ENCODE assay signal across 8 cellular contexts in the genomic region with DNA sequence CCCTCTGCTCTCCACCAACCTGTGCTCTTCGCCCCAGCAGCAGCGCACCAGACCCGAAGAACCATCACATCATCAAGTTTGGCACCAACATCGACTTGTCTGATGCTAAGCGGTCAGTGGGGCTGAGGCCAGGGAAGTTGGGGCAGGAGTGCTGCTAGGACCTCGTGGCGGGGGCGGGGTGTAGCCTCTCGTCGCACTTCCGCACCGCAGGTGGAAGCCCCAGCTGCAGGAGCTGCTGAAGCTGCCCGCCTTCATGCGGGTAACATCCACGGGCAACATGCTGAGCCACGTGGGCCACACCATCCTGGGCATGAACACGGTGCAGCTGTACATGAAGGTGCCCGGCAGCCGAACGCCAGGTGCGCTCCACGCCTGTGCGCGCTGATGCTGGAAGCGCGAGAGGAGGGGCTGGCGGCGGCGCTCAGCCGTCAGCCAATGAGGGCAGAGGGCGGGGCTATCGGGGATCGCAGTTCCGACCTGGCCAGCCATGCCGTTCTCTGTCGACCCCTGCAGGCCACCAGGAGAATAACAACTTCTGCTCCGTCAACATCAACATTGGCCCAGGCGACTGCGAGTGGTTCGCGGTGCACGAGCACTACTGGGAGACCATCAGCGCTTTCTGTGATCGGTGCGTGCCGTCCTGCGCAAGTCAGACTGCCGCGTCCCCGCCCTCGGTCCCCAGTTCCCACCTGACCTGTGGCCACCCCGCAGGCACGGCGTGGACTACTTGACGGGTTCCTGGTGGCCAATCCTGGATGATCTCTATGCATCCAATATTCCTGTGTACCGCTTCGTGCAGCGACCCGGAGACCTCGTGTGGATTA. TPM values are rescaled to one million over a fixed set of nuclear protein-coding genes. Genes with fewer than 3 reads are reported as not detected.
A peak's percentile ranks its signal among the peaks of the same experiment; 100 is the strongest.
DNase-seq lines count a peak whose midpoint lies in the region; ATAC-seq and TF ChIP-seq lines count a peak whose summit lies in the region.

No MANE protein-coding gene starts in this region.

- no peaks in the 10 kb centered on the region for H3K9me3 ChIP-seq in colonic mucosa

- H3K4me3 ChIP-seq in colonic mucosa, result no peak overlapping the region

- peak; percentile 57 for ATAC-seq in GM18873 (IDR thresholded peaks at IDR 0.05; ENCODE audit: low FRiP score, unreplicated experiment)
- ATAC-seq in HG03139 (IDR thresholded peaks at IDR 0.05; ENCODE audit: unreplicated experiment), result peak; percentile 64
- ATAC-seq in left lobe of liver, result peak; percentile 88

- TF ChIP-seq CTCF in colonic mucosa (IDR thresholded peaks at IDR 0.05), result peak; percentile 94

- peaks cover 20% of the 10 kb centered on the region for H3K36me3 ChIP-seq in colonic mucosa

- H3K27ac ChIP-seq in colonic mucosa, result no peak overlapping the region

- H3K9ac ChIP-seq in colonic mucosa (ENCODE audit: low read depth in 2 of 2, low read length in 2 of 2), result peak overlapping the region; percentile 8 to 19

- peaks cover 9% of the 10 kb centered on the region for H3K4me1 ChIP-seq in colonic mucosa

- intact Hi-C loops in colonic mucosa (cut with DNase I), result loop anchor here (2.0 kb wide), 2 partner anchors 19 to 27 kb away; no protein-coding TSS in a partner anchor

- no peaks in the 10 kb centered on the region for H3K27me3 ChIP-seq in colonic mucosa

- DNase-seq in AG20443 (ENCODE audit: low spot score) (peak; percentile 92), NCI-H226 (peak; percentile 74), colonic mucosa (peak; percentile 92), left lobe of liver (ENCODE audit: low spot score) (peak; percentile 90)
- DNase-seq in activated CD4-positive, alpha-beta T cell treated with anti-CD3 and anti-CD28 coated beads, Interleukin-2, amount 50 U/mL, for 1 hour, result peak; percentile 96
- DNase-seq in stimulated activated CD4-positive, alpha-beta T cell treated with anti-CD3 and anti-CD28 coated beads, Interleukin-4, amount 100 ng/mL, for 24 hours, result peak; percentile 94

RNA-seq across cellular contexts. Expression of a gene that starts 3.2 kb away (rescaled TPM):
- total RNA-seq in colonic mucosa (1 to 10 TPM; 2.5 to 2.7 TPM), left lobe of liver (1.3 TPM)

RNA-seq across cellular contexts. Expression of a gene that starts 5.7 kb away (rescaled TPM):
- 100 to 1,000 TPM in 1 of 2 donors, 10 to 100 TPM in 1; 59.5 to 133 TPM for total RNA-seq in colonic mucosa
- 33.5 TPM for total RNA-seq in left lobe of liver

RNA-seq across cellular contexts. Expression of a gene that starts 6.2 kb away (rescaled TPM):
- total RNA-seq in colonic mucosa, result 10 to 100 TPM in 1 of 2 donors, 1 to 10 TPM in 1; 9.4 to 18.2 TPM
- 12.4 TPM for total RNA-seq in left lobe of liver

RNA-seq across cellular contexts. Expression of a gene that starts 17.6 kb away (rescaled TPM):
- total RNA-seq in colonic mucosa (10 to 100 TPM; 32.7 to 42.6 TPM), left lobe of liver (18.1 TPM)

RNA-seq across cellular contexts. Expression of a gene that starts 36.9 kb away (rescaled TPM):
- total RNA-seq in colonic mucosa, result 100 to 1,000 TPM in 1 of 2 donors, 10 to 100 TPM in 1; 56.3 to 108 TPM
- 5.7 TPM for total RNA-seq in left lobe of liver
